ENCODE assay signal across 9 cellular contexts in the genomic region with DNA sequence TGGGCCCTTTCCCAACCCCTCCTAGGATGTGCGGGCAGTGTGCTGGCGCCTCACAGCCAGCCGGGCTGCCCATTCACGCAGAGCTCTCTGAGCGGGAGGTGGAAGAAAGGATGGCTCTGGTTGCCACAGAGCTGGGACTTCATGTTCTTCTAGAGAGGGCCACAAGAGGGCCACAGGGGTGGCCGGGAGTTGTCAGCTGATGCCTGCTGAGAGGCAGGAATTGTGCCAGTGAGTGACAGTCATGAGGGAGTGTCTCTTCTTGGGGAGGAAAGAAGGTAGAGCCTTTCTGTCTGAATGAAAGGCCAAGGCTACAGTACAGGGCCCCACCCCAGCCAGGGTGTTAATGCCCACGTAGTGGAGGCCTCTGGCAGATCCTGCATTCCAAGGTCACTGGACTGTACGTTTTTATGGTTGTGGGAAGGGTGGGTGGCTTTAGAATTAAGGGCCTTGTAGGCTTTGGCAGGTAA. TPM values are rescaled to one million over a fixed set of nuclear protein-coding genes. Genes with fewer than 3 reads are reported as not detected.
DNase-seq lines count a peak whose midpoint lies in the region; ATAC-seq and TF ChIP-seq lines count a peak whose summit lies in the region.
"Had no signal": no experiment of that assay in that cellular context is flagged by ENCODE, and none has a peak within 500 bp of the region (broad histone marks: within the 10 kb centered on the region; RNA-seq: fewer than 3 reads in every experiment).

No MANE protein-coding gene starts in this region.

- intact Hi-C loops in left lung (cut with DNase I): no loop called here

- peak; percentile 80 for ATAC-seq in left lung
- ATAC-seq in upper lobe of left lung (ENCODE audit: low FRiP score in 2 of 2): peak; percentile 66 to 80

- TF ChIP-seq CTCF in left lung (IDR thresholded peaks at IDR 0.05): peak in 1 of 2 donors; percentile 48
- peak; percentile 18 to 64 (median 50) for TF ChIP-seq CTCF in upper lobe of left lung (IDR thresholded peaks at IDR 0.05)

- peaks cover 0 to 39% of the 10 kb centered on the region in 2 donors for H3K36me3 ChIP-seq in left lung
- peaks cover 0 to 34% (median 22%) of the 10 kb centered on the region in 4 donors for H3K36me3 ChIP-seq in upper lobe of left lung

- peak in 1 of 4 donors; percentile 29 for TF ChIP-seq EP300 in upper lobe of left lung (IDR thresholded peaks at IDR 0.05)

- H3K9me3 ChIP-seq in left lung (no peaks in the 10 kb centered on the region), upper lobe of left lung (no peaks in the 10 kb centered on the region)

- WGBS in upper lobe of left lung, 2 donors: 38 to 47% methylated on average over 8 of the region's 8 CpGs

- H3K27ac ChIP-seq in left lung (no peak overlapping the region), upper lobe of left lung (peak overlapping the region in 2 of 4 donors; percentile 32 to 48)

- peaks cover 0 to 17% of the 10 kb centered on the region in 2 donors for H3K4me1 ChIP-seq in left lung
- H3K4me1 ChIP-seq in upper lobe of left lung: peaks cover 6 to 23% (median 13%) of the 10 kb centered on the region in 4 donors

- TF ChIP-seq POLR2A in upper lobe of left lung (IDR thresholded peaks at IDR 0.05): peak in 1 of 4 donors; percentile 22

- H3K27me3 ChIP-seq in left lung: no peaks in the 10 kb centered on the region
- no peaks in the 10 kb centered on the region for H3K27me3 ChIP-seq in upper lobe of left lung

- H3K4me3 ChIP-seq in left lung (no peak overlapping the region), upper lobe of left lung (no peak overlapping the region)

- DNase-seq in EH (ENCODE audit: low read depth) (peak; percentile 81), HuH-7.5 (ENCODE audit: low spot score) (peak; percentile 91), OCI-M1 (lab: John Stamatoyannopoulos, UW) (peak; percentile 91), cerebellum (ENCODE audit: low spot score) (peak; percentile 94), left lung (peak; percentile 75 to 80), upper lobe of left lung (peak in 1 of 2 donors; percentile 89)
- DNase-seq in activated CD8-positive, alpha-beta memory T cell treated with anti-CD3 and anti-CD28 coated beads for 24 hours: no peak
- DNase-seq in activated CD4-positive, alpha-beta T cell treated with anti-CD3 and anti-CD28 coated beads for 1 hour: no peak

RNA-seq across cellular contexts. Expression of gene FAM131A, which starts 8.3 kb away (rescaled TPM):
- 28.6 TPM for total RNA-seq in cerebellum
- total RNA-seq in left lung: 10 to 100 TPM; 14.7 to 19.2 TPM
- total RNA-seq in upper lobe of left lung: 10 to 100 TPM; 14.8 to 52.7 (median 25.2) TPM

RNA-seq across cellular contexts. Expression of gene CLCN2, which starts 15.7 kb away (rescaled TPM):
- 16.0 TPM for total RNA-seq in cerebellum
- 1 to 10 TPM; 4.4 to 5.6 TPM for total RNA-seq in left lung
- 10 to 100 TPM in 1 of 6 donors, 1 to 10 TPM in 5; 3.0 to 14.7 (median 5.3) TPM for total RNA-seq in upper lobe of left lung

RNA-seq across cellular contexts. Expression of gene POLR2H, which starts 15.8 kb away (rescaled TPM):
- 32.5 TPM for total RNA-seq in cerebellum
- total RNA-seq in left lung: 10 to 100 TPM; 54.7 to 71.3 TPM
- 100 to 1,000 TPM in 1 of 6 donors, 10 to 100 TPM in 5; 41.4 to 235 (median 66.2) TPM for total RNA-seq in upper lobe of left lung

RNA-seq across cellular contexts. Expression of gene EIF4G1, which starts 31.3 kb away (rescaled TPM):
- total RNA-seq in cerebellum: 83.3 TPM
- 100 to 1,000 TPM; 336 to 406 TPM for total RNA-seq in left lung
- 100 to 1,000 TPM; 278 to 408 (median 326) TPM for total RNA-seq in upper lobe of left lung

RNA-seq across cellular contexts. Expression of gene THPO, which starts 32.3 kb away (rescaled TPM):
- total RNA-seq in cerebellum (0.36 TPM), left lung (under 1 TPM; 0.23 to 0.65 TPM), upper lobe of left lung (under 1 TPM in 2 of 6 donors, not detected in 4; 0.14 to 0.84 TPM)
- total RNA-seq: activated CD8-positive, alpha-beta memory T cell treated with anti-CD3 and anti-CD28 coated beads for 36 hours had no signal

Comparison
In these comparisons a context has a peak if more than half of its experiments do, and no peak if none do; other contexts are left out.
1. DNase-seq: peak in EH (single experiment), HuH-7.5 (single experiment), OCI-M1 (single experiment), cerebellum (single experiment) and left lung (2 of 2); none in activated CD8-positive, alpha-beta memory T cell treated with anti-CD3 and anti-CD28 coated beads for 24 hours (single experiment) and activated CD4-positive, alpha-beta T cell treated with anti-CD3 and anti-CD28 coated beads for 1 hour (single experiment).